10 cellular contexts compared by ENCODE assay signal in genomic region chr7:42227523-42227922, GRCh38. TPM values are rescaled to one million over a fixed set of nuclear protein-coding genes. Genes with fewer than 3 reads are reported as not detected.
A peak's percentile ranks its signal among the peaks of the same experiment; 100 is the strongest.
DNase-seq lines count a peak whose midpoint lies in the region; ATAC-seq and TF ChIP-seq lines count a peak whose summit lies in the region.
"Had no signal": no experiment of that assay in that cellular context is flagged by ENCODE, and none has a peak within 500 bp of the region (broad histone marks: within the 10 kb centered on the region; RNA-seq: fewer than 3 reads in every experiment).

No MANE protein-coding gene starts in this region.

- H3K9me3 ChIP-seq in NT2/D1 (ENCODE audit: insufficient read depth, low read length) (no peaks in the 10 kb centered on the region), testis (no peaks in the 10 kb centered on the region), Caco-2 (no peaks in the 10 kb centered on the region)

- peak overlapping the region; percentile 41 for H3K4me3 Mint-ChIP-seq in activated CD8-positive, alpha-beta memory T cell treated with anti-CD3 and anti-CD28 coated beads, Interleukin-2, amount 10 ng/mL, durations not matched to agents 7 days and 5 days
- no peak overlapping the region for H3K4me3 Mint-ChIP-seq in Caco-2 (ENCODE audit: unreplicated experiment)

- CTCF ChIA-PET in activated CD8-positive, alpha-beta memory T cell treated with anti-CD3 and anti-CD28 coated beads, Interleukin-2, amount 10 ng/mL, durations not matched to agents 7 days and 5 days (lab: Charles Lee), result interaction anchor here (0.8 kb wide), 1 partner anchor 287 kb away, joined by 3 read pairs; no protein-coding TSS in a partner anchor
- CTCF ChIA-PET in Caco-2 (lab: Charles Lee), result no interaction called here

- intact Hi-C loops in testis (cut with DNase I; ENCODE audit: low total_unique reads) (no loop called here), Caco-2 (cut with micrococcal nuclease; ENCODE audit: unreplicated experiment) (no loop called here)

- H3K9ac ChIP-seq in NT2/D1 (ENCODE audit: insufficient read length, low read depth), result peak overlapping the region; percentile 44

- POLR2A ChIA-PET in Caco-2 (lab: Charles Lee), result no interaction called here

- H3K36me3 ChIP-seq in NT2/D1 (ENCODE audit: insufficient read depth, insufficient read length, low read length) (peaks cover 14% of the 10 kb centered on the region), testis (ENCODE audit: low read depth, missing control alignments) (no peaks in the 10 kb centered on the region), Caco-2 (ENCODE audit: control insufficient read depth, insufficient read depth, low read length) (no peaks in the 10 kb centered on the region)

- H3K27me3 Mint-ChIP-seq in activated CD8-positive, alpha-beta memory T cell treated with anti-CD3 and anti-CD28 coated beads, Interleukin-2, amount 10 ng/mL, durations not matched to agents 7 days and 5 days, result peaks cover 67% of the 10 kb centered on the region
- peaks cover 27% of the 10 kb centered on the region for H3K27me3 Mint-ChIP-seq in Caco-2 (ENCODE audit: insufficient read depth, unreplicated experiment)

- H3K9me3 Mint-ChIP-seq in activated CD8-positive, alpha-beta memory T cell treated with anti-CD3 and anti-CD28 coated beads, Interleukin-2, amount 10 ng/mL, durations not matched to agents 7 days and 5 days (ENCODE audit: low read depth), result no peaks in the 10 kb centered on the region
- no peaks in the 10 kb centered on the region for H3K9me3 Mint-ChIP-seq in Caco-2 (ENCODE audit: unreplicated experiment)

- H3K36me3 Mint-ChIP-seq in activated CD8-positive, alpha-beta memory T cell treated with anti-CD3 and anti-CD28 coated beads, Interleukin-2, amount 10 ng/mL, durations not matched to agents 7 days and 5 days, result no peaks in the 10 kb centered on the region
- no peaks in the 10 kb centered on the region for H3K36me3 Mint-ChIP-seq in Caco-2 (ENCODE audit: insufficient read depth, unreplicated experiment)

- H3K27me3 ChIP-seq in NT2/D1 (ENCODE audit: insufficient read depth, insufficient read length), result no peaks in the 10 kb centered on the region
- no peaks in the 10 kb centered on the region for H3K27me3 ChIP-seq in testis
- H3K27me3 ChIP-seq in Caco-2 (replicated peaks; ENCODE audit: control insufficient read depth, insufficient read depth, low read length), result no peaks in the 10 kb centered on the region

- 52 to 75% methylated on average over 14 of the region's 14 CpGs for WGBS in testis, 2 donors

- H3K27ac Mint-ChIP-seq in activated CD8-positive, alpha-beta memory T cell treated with anti-CD3 and anti-CD28 coated beads, Interleukin-2, amount 10 ng/mL, durations not matched to agents 7 days and 5 days, result no peak overlapping the region
- H3K27ac Mint-ChIP-seq in Caco-2 (ENCODE audit: unreplicated experiment), result no peak overlapping the region

- H3K27ac ChIP-seq in testis (no peak overlapping the region), substantia nigra (ENCODE audit: low read depth, low read length, poor library complexity, severe bottlenecking) (no peak overlapping the region)
- H3K27ac ChIP-seq: C4-2B had no signal

- no TSS peak for BruUV-seq in Caco-2 (replicated peaks; lab: Mats Ljungman, UMichigan)

- no peak for TF ChIP-seq CTCF in testis (IDR thresholded peaks at IDR 0.05)
- no peak for TF ChIP-seq CTCF in Caco-2 (IDR thresholded peaks at IDR 0.05; ENCODE audit: insufficient read depth in 1 of 2, low read depth in 1 of 2, low read length in 1 of 2, severe bottlenecking in 1 of 2, unreplicated experiment in 1 of 2)

- DNase-seq in activated CD8-positive, alpha-beta memory T cell treated with anti-CD3 and anti-CD28 coated beads, Interleukin-2, amount 10 ng/mL, durations not matched to agents 7 days and 5 days, result peak; percentile 56
- no peak for DNase-seq in activated CD8-positive, alpha-beta memory T cell treated with anti-CD3 and anti-CD28 coated beads for 24 hours
- DNase-seq in NT2/D1 (ENCODE audit: low read depth, low spot score), result peak; percentile 71
- no peak for DNase-seq in testis
- no peak for DNase-seq in Caco-2
- no peak for DNase-seq in cortex of kidney (lab: John Stamatoyannopoulos, UW)
- no peak for DNase-seq in substantia nigra (lab: John Stamatoyannopoulos, UW)
- DNase-seq: NCI-H1436 treated with DMSO at 0.1 percent for 48 hours had no signal

- no peak for TF ChIP-seq POLR2A in testis (IDR thresholded peaks at IDR 0.05)

- H3K4me1 ChIP-seq in NT2/D1 (ENCODE audit: insufficient read depth, insufficient read length) (peaks cover 4% of the 10 kb centered on the region), testis (no peaks in the 10 kb centered on the region), Caco-2 (no peaks in the 10 kb centered on the region)

- peak overlapping the region; percentile 38 for H3K4me3 ChIP-seq in NT2/D1 (ENCODE audit: insufficient read length, low read depth)
- peak overlapping the region; percentile 38 for H3K4me3 ChIP-seq in iPS-11a (ENCODE audit: low read depth, low read length)
- H3K4me3 ChIP-seq in testis, result peak overlapping the region; percentile 29 to 42
- no peak overlapping the region for H3K4me3 ChIP-seq in Caco-2 (ENCODE audit: low read depth, low read length)

- H3K4me1 Mint-ChIP-seq in activated CD8-positive, alpha-beta memory T cell treated with anti-CD3 and anti-CD28 coated beads, Interleukin-2, amount 10 ng/mL, durations not matched to agents 7 days and 5 days, result peaks cover 4% of the 10 kb centered on the region
- no peaks in the 10 kb centered on the region for H3K4me1 Mint-ChIP-seq in Caco-2 (ENCODE audit: low read depth, unreplicated experiment)

- ATAC-seq in activated CD8-positive, alpha-beta memory T cell treated with anti-CD3 and anti-CD28 coated beads, Interleukin-2, amount 10 ng/mL, durations not matched to agents 7 days and 5 days, result peak; percentile 47

RNA-seq across cellular contexts. Expression of gene GLI3, which starts 9.5 kb away (rescaled TPM):
- total RNA-seq in activated CD8-positive, alpha-beta memory T cell treated with anti-CD3 and anti-CD28 coated beads, Interleukin-2, amount 10 ng/mL, durations not matched to agents 7 days and 5 days, result under 1 TPM; 0.15 to 0.26 TPM
- total RNA-seq in testis, result 1 to 10 TPM; 3.8 to 5.0 TPM
- 7.3 TPM for polyA plus RNA-seq in testis (ENCODE audit: insufficient read depth, low read depth, low replicate concordance)
- 1.00 and 1.1 TPM in 2 replicates for total RNA-seq in Caco-2 (2022)

Comparison
In these comparisons a context has a peak if more than half of its experiments do, and no peak if none do; other contexts are left out.
1. DNase-seq: peak in activated CD8-positive, alpha-beta memory T cell treated with anti-CD3 and anti-CD28 coated beads, Interleukin-2, amount 10 ng/mL, durations not matched to agents 7 days and 5 days (single experiment) and NT2/D1 (single experiment); none in activated CD8-positive, alpha-beta memory T cell treated with anti-CD3 and anti-CD28 coated beads for 24 hours (single experiment), testis (single experiment), Caco-2 (0 of 2), cortex of kidney (single experiment) and substantia nigra (0 of 49).